Comparison of ENCODE assay signal across 19 cellular contexts in genomic region chr16:12142157-12142556, GRCh38.
"Had no signal": no experiment of that assay in that cellular context is flagged by ENCODE, and none has a peak within 500 bp of the region (broad histone marks: within the 10 kb centered on the region; RNA-seq: fewer than 3 reads in every experiment).

No MANE protein-coding gene starts in this region.

- ATAC-seq: activated CD4-positive, alpha-beta T cell treated with anti-CD3 and anti-CD28 coated beads for 36 hours; esophagus mucosa; naive thymus-derived CD8-positive, alpha-beta T cell; stimulated activated effector memory CD8-positive, alpha-beta T cell treated with anti-CD3 and anti-CD28 coated beads, Interleukin-12 subunit alpha, Interleukin-12 subunit beta, amount 100 ng/mL, for 72 hours; stimulated activated naive CD8-positive, alpha-beta T cell treated with anti-CD3 and anti-CD28 coated beads, Interleukin-15, amount 100 ng/mL, for 72 hours; upper lobe of right lung had no signal

- DNase-seq: activated CD4-positive, alpha-beta T cell treated with anti-CD3 and anti-CD28 coated beads for 36 hours; activated CD4-positive, CD25-positive, alpha-beta regulatory T cell; activated gamma-delta T cell; activated naive CD4-positive, alpha-beta T cell treated with anti-CD3 and anti-CD28 coated beads, Interleukin-2, amount 10 ng/mL, durations not matched to agents 7 days and 5 days; activated naive CD8-positive, alpha-beta T cell treated with anti-CD3 and anti-CD28 coated beads, Interleukin-2, amount 10 ng/mL, durations not matched to agents 7 days and 5 days; caudate nucleus; naive thymus-derived CD8-positive, alpha-beta T cell; sigmoid colon; small intestine; stimulated activated CD4-positive, alpha-beta T cell treated with anti-CD3 and anti-CD28 coated beads, Interleukin-4, amount 100 ng/mL, for 24 hours; stimulated activated naive CD8-positive, alpha-beta T cell treated with anti-CD3 and anti-CD28 coated beads, Interleukin-15, amount 100 ng/mL, for 72 hours; T-helper 1 cell; thyroid gland; upper lobe of right lung had no signal

- H3K4me3 Mint-ChIP-seq: activated CD4-positive, alpha-beta T cell treated with anti-CD3 and anti-CD28 coated beads for 36 hours; activated naive CD4-positive, alpha-beta T cell treated with anti-CD3 and anti-CD28 coated beads, Interleukin-2, amount 10 ng/mL, durations not matched to agents 7 days and 5 days; activated naive CD8-positive, alpha-beta T cell treated with anti-CD3 and anti-CD28 coated beads, Interleukin-2, amount 10 ng/mL, durations not matched to agents 7 days and 5 days; activated T-helper 1 cell treated with anti-CD3 and anti-CD28 coated beads, Interleukin-12 subunit alpha, Interleukin-12 subunit beta, Interleukin-2, Interleukin-4 antibody, amounts not matched to agents 30 ng/mL and 10 ng/mL and 1 ng/mL, durations not matched to agents 14 hours and 24 hours and 36 hours; brain; naive thymus-derived CD8-positive, alpha-beta T cell; stimulated activated effector memory CD8-positive, alpha-beta T cell treated with anti-CD3 and anti-CD28 coated beads, Interleukin-12 subunit alpha, Interleukin-12 subunit beta, amount 100 ng/mL, for 72 hours; stimulated activated naive CD8-positive, alpha-beta T cell treated with anti-CD3 and anti-CD28 coated beads, Interleukin-15, amount 100 ng/mL, for 72 hours had no signal

- H3K4me1 Mint-ChIP-seq: stimulated activated effector memory CD8-positive, alpha-beta T cell treated with anti-CD3 and anti-CD28 coated beads, Interleukin-12 subunit alpha, Interleukin-12 subunit beta, amount 100 ng/mL, for 72 hours had no signal

- H3K4me1 ChIP-seq: ascending aorta, upper lobe of right lung had no signal

- H3K27me3 ChIP-seq: ascending aorta, sigmoid colon, thyroid gland, upper lobe of right lung had no signal

- H3K27ac ChIP-seq: ascending aorta, sigmoid colon, thyroid gland, upper lobe of right lung had no signal

- H3K4me3 ChIP-seq: ascending aorta, sigmoid colon, thyroid gland, upper lobe of right lung had no signal

- H3K27me3 Mint-ChIP-seq: activated CD4-positive, alpha-beta T cell treated with anti-CD3 and anti-CD28 coated beads for 36 hours; activated naive CD4-positive, alpha-beta T cell treated with anti-CD3 and anti-CD28 coated beads, Interleukin-2, amount 10 ng/mL, durations not matched to agents 7 days and 5 days; activated naive CD8-positive, alpha-beta T cell treated with anti-CD3 and anti-CD28 coated beads, Interleukin-2, amount 10 ng/mL, durations not matched to agents 7 days and 5 days; naive thymus-derived CD8-positive, alpha-beta T cell; stimulated activated naive CD8-positive, alpha-beta T cell treated with anti-CD3 and anti-CD28 coated beads, Interleukin-15, amount 100 ng/mL, for 72 hours had no signal

- H3K9me3 ChIP-seq: ascending aorta, sigmoid colon, thyroid gland, upper lobe of right lung had no signal

- H3K27ac Mint-ChIP-seq: activated CD4-positive, alpha-beta T cell treated with anti-CD3 and anti-CD28 coated beads for 36 hours; activated naive CD4-positive, alpha-beta T cell treated with anti-CD3 and anti-CD28 coated beads, Interleukin-2, amount 10 ng/mL, durations not matched to agents 7 days and 5 days; activated naive CD8-positive, alpha-beta T cell treated with anti-CD3 and anti-CD28 coated beads, Interleukin-2, amount 10 ng/mL, durations not matched to agents 7 days and 5 days; activated T-helper 1 cell treated with anti-CD3 and anti-CD28 coated beads, Interleukin-12 subunit alpha, Interleukin-12 subunit beta, Interleukin-2, Interleukin-4 antibody, amounts not matched to agents 30 ng/mL and 10 ng/mL and 1 ng/mL, durations not matched to agents 14 hours and 24 hours and 36 hours; brain; stimulated activated effector memory CD8-positive, alpha-beta T cell treated with anti-CD3 and anti-CD28 coated beads, Interleukin-12 subunit alpha, Interleukin-12 subunit beta, amount 100 ng/mL, for 72 hours had no signal

- H3K36me3 ChIP-seq: sigmoid colon, thyroid gland had no signal

- H3K9me3 Mint-ChIP-seq: activated naive CD4-positive, alpha-beta T cell treated with anti-CD3 and anti-CD28 coated beads, Interleukin-2, amount 10 ng/mL, durations not matched to agents 7 days and 5 days; activated naive CD8-positive, alpha-beta T cell treated with anti-CD3 and anti-CD28 coated beads, Interleukin-2, amount 10 ng/mL, durations not matched to agents 7 days and 5 days; activated T-helper 1 cell treated with anti-CD3 and anti-CD28 coated beads, Interleukin-12 subunit alpha, Interleukin-12 subunit beta, Interleukin-2, Interleukin-4 antibody, amounts not matched to agents 30 ng/mL and 10 ng/mL and 1 ng/mL, durations not matched to agents 14 hours and 24 hours and 36 hours; naive thymus-derived CD8-positive, alpha-beta T cell; stimulated activated effector memory CD8-positive, alpha-beta T cell treated with anti-CD3 and anti-CD28 coated beads, Interleukin-12 subunit alpha, Interleukin-12 subunit beta, amount 100 ng/mL, for 72 hours; stimulated activated naive CD8-positive, alpha-beta T cell treated with anti-CD3 and anti-CD28 coated beads, Interleukin-15, amount 100 ng/mL, for 72 hours had no signal
